Comparison of ENCODE assay signal across 21 cellular contexts in genomic region chr3:31772781-31773180, GRCh38.
DNase-seq lines count a peak whose midpoint lies in the region; ATAC-seq and TF ChIP-seq lines count a peak whose summit lies in the region.
"Had no signal": no experiment of that assay in that cellular context is flagged by ENCODE, and none has a peak within 500 bp of the region (broad histone marks: within the 10 kb centered on the region; RNA-seq: fewer than 3 reads in every experiment).

No MANE protein-coding gene starts in this region.

- H3K36me3 ChIP-seq in spleen = no peaks in the 10 kb centered on the region
- H3K36me3 ChIP-seq in transverse colon = no peaks in the 10 kb centered on the region

- peak overlapping the region; percentile 87 for H3K27ac Mint-ChIP-seq in activated T-cell treated with anti-CD3 and anti-CD28 coated beads, Interleukin-2, amount 50 U/mL, for 24 hours
- H3K27ac Mint-ChIP-seq in activated B cell treated with CpG ODN at 0.5 μM for 24 hours (peak overlapping the region; percentile 24), nephron progenitor cell (peak overlapping the region; percentile 9)
- H3K27ac Mint-ChIP-seq: CD8-positive, alpha-beta memory T cell had no signal

- WGBS in spleen, 5 donors = 48 to 81% (median 64%) methylated on average over 4 of the region's 4 CpGs
- 75 to 80% methylated on average over 4 of the region's 4 CpGs for WGBS in transverse colon (ENCODE audit: low coverage in 1 of 2), 2 donors

- no peak overlapping the region for H3K4me3 Mint-ChIP-seq in activated T-cell treated with anti-CD3 and anti-CD28 coated beads, Interleukin-2, amount 50 U/mL, for 24 hours
- H3K4me3 Mint-ChIP-seq in activated B cell treated with CpG ODN at 0.5 μM for 24 hours = no peak overlapping the region
- H3K4me3 Mint-ChIP-seq in nephron progenitor cell = no peak overlapping the region
- H3K4me3 Mint-ChIP-seq: CD8-positive, alpha-beta memory T cell had no signal

- TF ChIP-seq CTCF in activated B cell treated with CpG ODN at 0.5 μM for 24 hours (IDR thresholded peaks at IDR 0.05) = no peak
- no peak for TF ChIP-seq CTCF in nephron progenitor cell (IDR thresholded peaks at IDR 0.05)
- no peak for TF ChIP-seq CTCF in spleen (IDR thresholded peaks at IDR 0.05 in 8 of 11, conservative IDR thresholded peaks at IDR 0.05 in 3 of 11)
- no peak for TF ChIP-seq CTCF in transverse colon (IDR thresholded peaks at IDR 0.05)

- H3K27ac ChIP-seq in spleen (no peak overlapping the region), transverse colon (no peak overlapping the region)

- no peak for DNase-seq in activated T-cell treated with anti-CD3 and anti-CD28 coated beads, Interleukin-2, amount 50 U/mL, for 24 hours
- no peak for DNase-seq in activated T-cell treated with anti-CD3 and anti-CD28 coated beads, Interleukin-2, amount 50 U/mL, for 1 hour
- DNase-seq in activated B cell treated with CpG ODN at 0.5 μM for 24 hours (no peak), nephron progenitor cell (no peak), spleen (no peak), cerebellar cortex (ENCODE audit: low spot score) (no peak), transverse colon (no peak)
- DNase-seq: C1 segment of cervical spinal cord; CD8-positive, alpha-beta memory T cell; DMS53; EL; IMR-90; MM.1S; NCI-H1092; NCI-H1436 treated with DMSO at 0.1 percent for 48 hours; NCI-H2029; NK-92 treated with Interleukin-12 subunit alpha and Interleukin-12 subunit beta, amount 100 ng/mL, for 24 hours; OCI-M1; Right ventricle myocardium superior had no signal

- H3K4me1 ChIP-seq in spleen (peaks cover 0 to 18% (median 3%) of the 10 kb centered on the region in 6 donors), transverse colon (no peaks in the 10 kb centered on the region)

- no peak for TF ChIP-seq POLR2A in spleen (IDR thresholded peaks at IDR 0.05)
- TF ChIP-seq POLR2A in transverse colon (IDR thresholded peaks at IDR 0.05) = no peak

- no peak for TF ChIP-seq RAD21 in Ishikawa (IDR thresholded peaks at IDR 0.05; ENCODE audit: low read depth)

- H3K9me3 Mint-ChIP-seq in activated T-cell treated with anti-CD3 and anti-CD28 coated beads, Interleukin-2, amount 50 U/mL, for 24 hours = no peaks in the 10 kb centered on the region
- H3K9me3 Mint-ChIP-seq in activated B cell treated with CpG ODN at 0.5 μM for 24 hours (no peaks in the 10 kb centered on the region), nephron progenitor cell (peaks cover 8% of the 10 kb centered on the region)

- peaks cover 16% of the 10 kb centered on the region for H3K27me3 Mint-ChIP-seq in activated T-cell treated with anti-CD3 and anti-CD28 coated beads, Interleukin-2, amount 50 U/mL, for 24 hours
- H3K27me3 Mint-ChIP-seq in activated B cell treated with CpG ODN at 0.5 μM for 24 hours = no peaks in the 10 kb centered on the region
- H3K27me3 Mint-ChIP-seq in nephron progenitor cell (ENCODE audit: low read depth, poor library complexity) = no peaks in the 10 kb centered on the region

- H3K4me1 Mint-ChIP-seq in activated T-cell treated with anti-CD3 and anti-CD28 coated beads, Interleukin-2, amount 50 U/mL, for 24 hours (ENCODE audit: low read depth) = peaks cover 26% of the 10 kb centered on the region
- peaks cover 59% of the 10 kb centered on the region for H3K4me1 Mint-ChIP-seq in activated B cell treated with CpG ODN at 0.5 μM for 24 hours
- H3K4me1 Mint-ChIP-seq in nephron progenitor cell = peaks cover 29% of the 10 kb centered on the region

- in situ Hi-C loops in transverse colon (cut with MboI; ENCODE audit: low pct_ligation_motif_present in 1 of 4, low pct_unique_long_range_greater_than_20kb in 1 of 4, low sequenced_read_pairs in 3 of 4) = loop anchor here in 2 of 4 donors (25.0 kb wide), 2 partner anchors 985 to 1010 kb away; no protein-coding TSS in a partner anchor

- TF ChIP-seq EP300 in Ishikawa (IDR thresholded peaks at IDR 0.05; ENCODE audit: borderline replicate concordance) (no peak), transverse colon (IDR thresholded peaks at IDR 0.05; ENCODE audit: low read depth) (no peak)

- POLR2A ChIA-PET in activated B cell treated with CpG ODN at 0.5 μM for 24 hours (lab: Charles Lee) = no interaction called here

- H3K4me3 ChIP-seq in spleen = no peak overlapping the region
- H3K4me3 ChIP-seq in transverse colon = no peak overlapping the region
- H3K4me3 ChIP-seq: GM12878 had no signal

- H3K27me3 ChIP-seq in spleen (replicated peaks in 1 of 7) (no peaks in the 10 kb centered on the region), transverse colon (no peaks in the 10 kb centered on the region)

- H3K36me3 Mint-ChIP-seq in activated T-cell treated with anti-CD3 and anti-CD28 coated beads, Interleukin-2, amount 50 U/mL, for 24 hours (ENCODE audit: low read depth) = no peaks in the 10 kb centered on the region
- H3K36me3 Mint-ChIP-seq in activated B cell treated with CpG ODN at 0.5 μM for 24 hours (ENCODE audit: low read depth) (peaks cover 49% of the 10 kb centered on the region), nephron progenitor cell (ENCODE audit: low read depth) (peaks cover 9% of the 10 kb centered on the region)
- H3K36me3 Mint-ChIP-seq: CD8-positive, alpha-beta memory T cell had no signal

- ATAC-seq in activated B cell treated with CpG ODN at 0.5 μM for 24 hours (ENCODE audit: low read depth) = no peak
- ATAC-seq: GM12878 had no signal

- H3K9me3 ChIP-seq in spleen (no peaks in the 10 kb centered on the region), transverse colon (no peaks in the 10 kb centered on the region)

- intact Hi-C loops in activated B cell treated with CpG ODN at 0.5 μM for 24 hours (cut with micrococcal nuclease) = no loop called here
- intact Hi-C loops in spleen (cut with DNase I; ENCODE audit: low total_unique reads) = no loop called here
- intact Hi-C loops in transverse colon (cut with DNase I; ENCODE audit: low total_unique reads) = no loop called here

- CTCF ChIA-PET in activated B cell treated with CpG ODN at 0.5 μM for 24 hours (lab: Charles Lee) = no interaction called here

TF ChIP-seq in Ishikawa, 13 proteins besides CTCF, POLR2A, EP300 and RAD21:
- no peak for TF ChIP-seq FOXM1 (IDR thresholded peaks at IDR 0.05; ENCODE audit: borderline replicate concordance, low read depth)
- peak; percentile 61; the same call in 1 of the 2 replicates for TF ChIP-seq USF1 (IDR thresholded peaks at IDR 0.05)

Comparison
In these comparisons a context has a peak if more than half of its experiments do, and no peak if none do; other contexts are left out.
1. H3K27ac Mint-ChIP-seq: peak in every context shown above with its lines; median percentile 87 in activated T-cell treated with anti-CD3 and anti-CD28 coated beads, Interleukin-2, amount 50 U/mL, for 24 hours; 24 in activated B cell treated with CpG ODN at 0.5 μM for 24 hours; 9 in nephron progenitor cell.